8 cellular contexts compared by ENCODE assay signal in genomic region chr1:23558140-23558871, GRCh38. TPM values are rescaled to one million over a fixed set of nuclear protein-coding genes. Genes with fewer than 3 reads are reported as not detected.
DNase-seq lines count a peak whose midpoint lies in the region; ATAC-seq, FAIRE-seq and TF ChIP-seq lines count a peak whose summit lies in the region.

No MANE protein-coding gene starts in this region.

- ATAC-seq in A549 (no peak; a peak in 1 of 6 replicates), Panc1 (no peak), HG02571 (IDR thresholded peaks at IDR 0.05; ENCODE audit: unreplicated experiment) (no peak)

- intact Hi-C loops in Panc1 (cut with micrococcal nuclease; ENCODE audit: unreplicated experiment) = no loop called here

- CTCF ChIA-PET in A549 (lab: Yijun Ruan, JAX) (interaction anchor here (1.0 to 29.3 kb wide), 7 partner anchors 10 to 76 kb away, joined by 3 to 699 read pairs (median 6); no protein-coding TSS in a partner anchor), Panc1 (lab: Charles Lee) (no interaction called here)

- POLR2A ChIA-PET in A549 (lab: Yijun Ruan, JAX) (interaction anchor here (0.7 to 11.2 kb wide), 13 partner anchors 10 to 91 kb away, joined by 3 to 168 read pairs (median 7); partner anchors contain the start of gene E2F2), Panc1 (lab: Charles Lee) (interaction anchor here (0.5 kb wide), 1 partner anchor 12 kb away, joined by 4 read pairs; no protein-coding TSS in a partner anchor)

- H3K27me3 ChIP-seq in GM23248 (replicated peaks; ENCODE audit: insufficient read depth) = no peaks in the 10 kb centered on the region
- no peaks in the 10 kb centered on the region for H3K27me3 ChIP-seq in Panc1 (ENCODE audit: control insufficient read depth, insufficient read depth, low read length)
- H3K27me3 ChIP-seq in kidney epithelial cell (ENCODE audit: control insufficient read depth, insufficient read depth, low read length) = no peaks in the 10 kb centered on the region

- H3K4me1 ChIP-seq in A549 = peaks cover 60% of the 10 kb centered on the region
- peaks cover 62% of the 10 kb centered on the region for H3K4me1 ChIP-seq in GM23248 (ENCODE audit: insufficient read depth)
- peaks cover 68% of the 10 kb centered on the region for H3K4me1 ChIP-seq in Panc1 (ENCODE audit: control insufficient read depth, insufficient read depth, low read length)

- H3K27ac ChIP-seq in A549 (peak overlapping the region; percentile 96 to 98), GM23248 (peak overlapping the region; percentile 100), Panc1 (ENCODE audit: low read length) (peak overlapping the region; percentile 88)

- no peaks in the 10 kb centered on the region for H3K9me3 ChIP-seq in A549
- H3K9me3 ChIP-seq in GM23248 (ENCODE audit: low read depth) = no peaks in the 10 kb centered on the region
- no peaks in the 10 kb centered on the region for H3K9me3 ChIP-seq in Panc1 (ENCODE audit: control insufficient read depth, insufficient read depth, low read depth, low read length)

- no peak overlapping the region for H2AFZ ChIP-seq in GM23248

- WGBS in A549 (ENCODE audit: missing lambda C conversion rate) = 2% methylated on average over 20 of the region's 34 CpGs
- 0 to 1% methylated on average over 29 to 31 of the region's 34 CpGs for WGBS in GM23248 (ENCODE audit: low coverage in 1 of 2, low lambda C conversion rate in 2 of 2, missing lambda C conversion rate in 2 of 2), 2 experiments

- peaks cover 72% of the 10 kb centered on the region for H3F3A ChIP-seq in GM23248 (ENCODE audit: insufficient read depth)

- TF ChIP-seq POLR2A in A549 (IDR thresholded peaks at IDR 0.05; ENCODE audit: low read length) = peak; percentile 9

- H4K20me1 ChIP-seq in GM23248 (ENCODE audit: insufficient read depth) = no peaks in the 10 kb centered on the region

- in situ Hi-C loops in GM23248 (cut with MboI) (no loop called here), Panc1 (cut with HindIII; ENCODE audit: low pct_unique_long_range_greater_than_20kb, low sequenced_read_pairs) (no loop called here)

- H3K4me3 ChIP-seq in A549 (peak overlapping the region; percentile 92), GM23248 (peak overlapping the region; percentile 98), Panc1 (ENCODE audit: low read depth in 2 of 2, low read length in 2 of 2) (peak overlapping the region; percentile 94 to 98), kidney epithelial cell (ENCODE audit: low read depth, low read length) (peak overlapping the region; percentile 74)

- peaks cover 7% of the 10 kb centered on the region for H3K36me3 ChIP-seq in GM23248 (ENCODE audit: low read depth)
- H3K36me3 ChIP-seq in Panc1 (ENCODE audit: control insufficient read depth, insufficient read depth, low read length) = peaks cover 6% of the 10 kb centered on the region; the same call in 1 of the 2 replicates
- no peaks in the 10 kb centered on the region for H3K36me3 ChIP-seq in kidney epithelial cell (ENCODE audit: control insufficient read depth, insufficient read depth, low read length)

- TF ChIP-seq RAD21 in A549 (conservative IDR thresholded peaks at IDR 0.05 in 1 of 2, IDR thresholded peaks at IDR 0.05 in 1 of 2) = no peak

- no peaks in the 10 kb centered on the region for H3K9me2 ChIP-seq in GM23248 (ENCODE audit: insufficient read depth)

- no peak for TF ChIP-seq EP300 in A549 (IDR thresholded peaks at IDR 0.05)

- H3K4me2 ChIP-seq in A549 = peak overlapping the region; percentile 77
- H3K4me2 ChIP-seq in GM23248 (ENCODE audit: unreplicated experiment) = peak overlapping the region; percentile 82

- H3K9ac ChIP-seq in GM23248 = peak overlapping the region; percentile 100

- TF ChIP-seq CTCF in A549 (IDR thresholded peaks at IDR 0.05) = no peak
- TF ChIP-seq CTCF in Panc1 (IDR thresholded peaks at IDR 0.05) = no peak
- no peak for TF ChIP-seq CTCF in kidney epithelial cell (IDR thresholded peaks at IDR 0.05; ENCODE audit: insufficient read depth, low read length, poor library complexity, severe bottlenecking)

- H3K79me2 ChIP-seq in GM23248 (ENCODE audit: insufficient read depth) = peaks cover 33% of the 10 kb centered on the region

- BruUV-seq in Panc1 (replicated peaks; lab: Mats Ljungman, UMichigan) = no TSS peak

- DNase-seq in A549 (ENCODE audit: low read depth in 1 of 2, low spot score in 1 of 2) (peak in 1 of 2 experiments; percentile 77), GM23248 (peak; percentile 71), Panc1 (ENCODE audit: low read depth, low spot score) (no peak), astrocyte of the hippocampus (ENCODE audit: low read depth, low spot score) (peak; percentile 78), kidney epithelial cell (ENCODE audit: low read depth) (no peak)
- peak; percentile 65 for DNase-seq in stimulated activated CD8-positive, alpha-beta memory T cell treated with anti-CD3 and anti-CD28 coated beads, Interleukin-4, amount 100 ng/mL, for 48 hours
- DNase-seq in NK-92 treated with Interleukin-12 subunit alpha and Interleukin-12 subunit beta, amount 100 ng/mL, for 24 hours (lab: John Stamatoyannopoulos, UW) = no peak

- FAIRE-seq in A549 (lab: Jason Lieb, UNC) = no peak

TF ChIP-seq in A549, 52 proteins besides CTCF, POLR2A, EP300 and RAD21 (continues in another document):
- TF ChIP-seq GATA3 (IDR thresholded peaks at IDR 0.05; ENCODE audit: borderline replicate concordance) (no peak), ZSCAN20 (CRISPR knock-in tag; IDR thresholded peaks at IDR 0.05) (no peak), HDAC2 (IDR thresholded peaks at IDR 0.05) (no peak), MAX (IDR thresholded peaks at IDR 0.05) (no peak), ZFP36 (IDR thresholded peaks at IDR 0.05; ENCODE audit: borderline replicate concordance, partially characterized antibody) (no peak), POLR2AphosphoS2 (conservative IDR thresholded peaks at IDR 0.05; ENCODE audit: low read length) (no peak), CBX8 (IDR thresholded peaks at IDR 0.05) (no peak), HOXB5 (CRISPR knock-in tag; IDR thresholded peaks at IDR 0.05) (0 out of 2 replicates have a peak, but pooled peaks have one; percentile 26), HOXB13 (CRISPR knock-in tag; IDR thresholded peaks at IDR 0.05; ENCODE audit: low read depth) (no peak), HES2 (IDR thresholded peaks at IDR 0.05) (no peak), KDM5A (IDR thresholded peaks at IDR 0.05) (no peak), BCL3 (IDR thresholded peaks at IDR 0.05) (no peak; the same call in 2 of the 3 replicates), TP53 (CRISPR knock-in tag; IDR thresholded peaks at IDR 0.05) (peak; percentile 75), MYC (IDR thresholded peaks at IDR 0.05; ENCODE audit: borderline replicate concordance, low read length) (no peak), JUN (IDR thresholded peaks at IDR 0.05) (peak in 1 of 2 experiments; percentile 48; a peak in 4 of 5 replicates), TFCP2L1 (CRISPR knock-in tag; IDR thresholded peaks at IDR 0.05) (peak; percentile 81), JUNB (IDR thresholded peaks at IDR 0.05) (no peak), CEBPB (IDR thresholded peaks at IDR 0.05) (no peak), NR3C1 (IDR thresholded peaks at IDR 0.05) (no peak), ZNF302 (CRISPR knock-in tag; IDR thresholded peaks at IDR 0.05) (no peak), ESRRA (IDR thresholded peaks at IDR 0.05; ENCODE audit: borderline replicate concordance, low read length) (no peak), SREBF2 (IDR thresholded peaks at IDR 0.05) (no peak), RNF2 (IDR thresholded peaks at IDR 0.05; ENCODE audit: borderline replicate concordance, low read depth) (no peak)

RNA-seq across cellular contexts. Expression of gene ID3, which starts 1.0 kb away (rescaled TPM):
- polyA plus RNA-seq in A549 (2011; rRNA removed) (171 and 193 TPM in 2 replicates), A549 (2017; fragmentation: RNase III; extraction: RNeasy Plus Mini Kit Qiagen cat#74134 plus additional on column Dnase treatment) (209 to 336 TPM (median 288 TPM) in 3 replicates), GM23248 (2016; fragmentation: Nextera tagmentation; extraction: Ambion mirVana) (680 and 684 TPM in 2 replicates)
- polyA plus RNA-seq in A549 (2012; cell fraction: cytosol; rRNA removed) = 847 and 922 TPM in 2 replicates
- 1,068 and 1,236 TPM in 2 replicates for polyA plus RNA-seq in A549 (2012; cell fraction: nucleus; rRNA removed)
- polyA minus RNA-seq in A549 (2011; rRNA and poly(A)+ RNA removed) = 142 and 176 TPM in 2 replicates
- 332 and 376 TPM in 2 replicates for total RNA-seq in GM23248 (2014; rRNA removed; shearing (Covaris generic))
- total RNA-seq in Panc1 (2021; ENCODE audit: unreplicated experiment) (39.6 TPM), kidney epithelial cell (76.6 and 77.5 TPM in 2 replicates)
- polyA plus RNA-seq in Panc1 (2012; ENCODE audit: insufficient read length) = 46.3 TPM

RNA-seq across cellular contexts. Expression of gene E2F2, which starts 27.3 kb away (rescaled TPM):
- polyA plus RNA-seq in A549 (2011; rRNA removed) (0.90 and 1.6 TPM in 2 replicates), A549 (2017; fragmentation: RNase III; extraction: RNeasy Plus Mini Kit Qiagen cat#74134 plus additional on column Dnase treatment) (3.4 to 3.9 TPM (median 3.4 TPM) in 3 replicates), GM23248 (2016; fragmentation: Nextera tagmentation; extraction: Ambion mirVana) (0.20 and 0.51 TPM in 2 replicates)
- 1.8 and 2.4 TPM in 2 replicates for polyA plus RNA-seq in A549 (2012; cell fraction: cytosol; rRNA removed)
- polyA plus RNA-seq in A549 (2012; cell fraction: nucleus; rRNA removed) = 6.3 and 9.0 TPM in 2 replicates
- polyA minus RNA-seq in A549 (2011; rRNA and poly(A)+ RNA removed) = 3.0 and 3.3 TPM in 2 replicates
- total RNA-seq in GM23248 (2014; rRNA removed; shearing (Covaris generic)) = 1.1 and 1.2 TPM in 2 replicates
- total RNA-seq in Panc1 (2021; ENCODE audit: unreplicated experiment) (9.5 TPM), kidney epithelial cell (0.07 and 0.13 TPM in 2 replicates)
- polyA plus RNA-seq in Panc1 (2012; ENCODE audit: insufficient read length) = 3.1 TPM

Comparison
In these comparisons a context has a peak if more than half of its experiments do, and no peak if none do; other contexts are left out.
1. DNase-seq: peak in GM23248 (single experiment), astrocyte of the hippocampus (single experiment) and stimulated activated CD8-positive, alpha-beta memory T cell treated with anti-CD3 and anti-CD28 coated beads, Interleukin-4, amount 100 ng/mL, for 48 hours (single experiment); none in Panc1 (single experiment), kidney epithelial cell (single experiment) and NK-92 treated with Interleukin-12 subunit alpha and Interleukin-12 subunit beta, amount 100 ng/mL, for 24 hours (single experiment).
2. Peak in every context shown above with its lines, with median percentiles within 50 percentile points of each other: H3K27ac ChIP-seq and H3K4me3 ChIP-seq.